Comparison of ENCODE assay signal across 8 cellular contexts in genomic region chr16:30068750-30069574, GRCh38. TPM values are rescaled to one million over a fixed set of nuclear protein-coding genes. Genes with fewer than 3 reads are reported as not detected.
A peak's percentile ranks its signal among the peaks of the same experiment; 100 is the strongest.
DNase-seq lines count a peak whose midpoint lies in the region; ATAC-seq lines count a peak whose summit lies in the region.

No MANE protein-coding gene starts in this region.

- peak overlapping the region; percentile 74 for H3K27ac Mint-ChIP-seq in activated CD8-positive, alpha-beta memory T cell treated with anti-CD3 and anti-CD28 coated beads, Interleukin-2, amount 10 ng/mL, durations not matched to agents 7 days and 5 days

- no peaks in the 10 kb centered on the region for H3K9me3 Mint-ChIP-seq in activated CD8-positive, alpha-beta memory T cell treated with anti-CD3 and anti-CD28 coated beads, Interleukin-2, amount 10 ng/mL, durations not matched to agents 7 days and 5 days (ENCODE audit: low read depth)

- DNase-seq in activated CD8-positive, alpha-beta memory T cell treated with anti-CD3 and anti-CD28 coated beads, Interleukin-2, amount 10 ng/mL, durations not matched to agents 7 days and 5 days, result peak; percentile 67
- no peak for DNase-seq in activated CD8-positive, alpha-beta memory T cell treated with anti-CD3 and anti-CD28 coated beads for 24 hours
- peak; percentile 56 to 70 for DNase-seq in activated CD4-positive, alpha-beta T cell treated with anti-CD3 and anti-CD28 coated beads for 4 hours
- peak; percentile 57 for DNase-seq in effector CD4-positive, alpha-beta T cell
- DNase-seq in skeletal muscle cell (ENCODE audit: low read depth), result no peak
- no peak for DNase-seq in amniotic stem cell (lab: John Stamatoyannopoulos, UW)

- ATAC-seq in activated CD8-positive, alpha-beta memory T cell treated with anti-CD3 and anti-CD28 coated beads, Interleukin-2, amount 10 ng/mL, durations not matched to agents 7 days and 5 days, result no peak
- ATAC-seq in HG02885 (IDR thresholded peaks at IDR 0.05; ENCODE audit: poor library complexity, unreplicated experiment), result no peak
- ATAC-seq in GM21737 (IDR thresholded peaks at IDR 0.05; ENCODE audit: unreplicated experiment), result no peak

- peak overlapping the region; percentile 50 for H3K4me3 Mint-ChIP-seq in activated CD8-positive, alpha-beta memory T cell treated with anti-CD3 and anti-CD28 coated beads, Interleukin-2, amount 10 ng/mL, durations not matched to agents 7 days and 5 days

- H3K27me3 Mint-ChIP-seq in activated CD8-positive, alpha-beta memory T cell treated with anti-CD3 and anti-CD28 coated beads, Interleukin-2, amount 10 ng/mL, durations not matched to agents 7 days and 5 days, result no peaks in the 10 kb centered on the region

- peak overlapping the region; percentile 24 for H3K4me3 ChIP-seq in skeletal muscle cell (ENCODE audit: low read depth, low read length)

- peaks cover 69% of the 10 kb centered on the region for H3K36me3 Mint-ChIP-seq in activated CD8-positive, alpha-beta memory T cell treated with anti-CD3 and anti-CD28 coated beads, Interleukin-2, amount 10 ng/mL, durations not matched to agents 7 days and 5 days

- H3K4me1 Mint-ChIP-seq in activated CD8-positive, alpha-beta memory T cell treated with anti-CD3 and anti-CD28 coated beads, Interleukin-2, amount 10 ng/mL, durations not matched to agents 7 days and 5 days, result peaks cover 44% of the 10 kb centered on the region

- CTCF ChIA-PET in activated CD8-positive, alpha-beta memory T cell treated with anti-CD3 and anti-CD28 coated beads, Interleukin-2, amount 10 ng/mL, durations not matched to agents 7 days and 5 days (lab: Charles Lee), result interaction anchor here (10.1 kb wide), 1 partner anchor 23 kb away, joined by 107 read pairs; the partner anchor contains the start of gene TBX6

RNA-seq across cellular contexts. Expression of gene ALDOA, which starts 3.4 kb away (rescaled TPM):
- total RNA-seq in activated CD8-positive, alpha-beta memory T cell treated with anti-CD3 and anti-CD28 coated beads, Interleukin-2, amount 10 ng/mL, durations not matched to agents 7 days and 5 days, result 1,000 to 10,000 TPM; 1,292 to 1,318 TPM

RNA-seq across cellular contexts. Expression of gene PPP4C, which starts 6.8 kb away (rescaled TPM):
- 100 to 1,000 TPM; 149 to 161 TPM for total RNA-seq in activated CD8-positive, alpha-beta memory T cell treated with anti-CD3 and anti-CD28 coated beads, Interleukin-2, amount 10 ng/mL, durations not matched to agents 7 days and 5 days

RNA-seq across cellular contexts. Expression of gene TBX6, which starts 22.8 kb away (rescaled TPM):
- total RNA-seq in activated CD8-positive, alpha-beta memory T cell treated with anti-CD3 and anti-CD28 coated beads, Interleukin-2, amount 10 ng/mL, durations not matched to agents 7 days and 5 days, result 1 to 10 TPM; 2.0 to 2.9 TPM

RNA-seq across cellular contexts. Expression of gene YPEL3, which starts 27.1 kb away (rescaled TPM):
- 10 to 100 TPM; 47.2 to 47.8 TPM for total RNA-seq in activated CD8-positive, alpha-beta memory T cell treated with anti-CD3 and anti-CD28 coated beads, Interleukin-2, amount 10 ng/mL, durations not matched to agents 7 days and 5 days

RNA-seq across cellular contexts. Expression of gene TLCD3B, which starts 37.9 kb away (rescaled TPM):
- 1 to 10 TPM; 1.6 to 6.5 TPM for total RNA-seq in activated CD8-positive, alpha-beta memory T cell treated with anti-CD3 and anti-CD28 coated beads, Interleukin-2, amount 10 ng/mL, durations not matched to agents 7 days and 5 days

Comparison
In these comparisons a context has a peak if more than half of its experiments do, and no peak if none do; other contexts are left out.
1. DNase-seq: peak in activated CD8-positive, alpha-beta memory T cell treated with anti-CD3 and anti-CD28 coated beads, Interleukin-2, amount 10 ng/mL, durations not matched to agents 7 days and 5 days (single experiment), activated CD4-positive, alpha-beta T cell treated with anti-CD3 and anti-CD28 coated beads for 4 hours (2 of 2) and effector CD4-positive, alpha-beta T cell (single experiment); none in activated CD8-positive, alpha-beta memory T cell treated with anti-CD3 and anti-CD28 coated beads for 24 hours (single experiment), skeletal muscle cell (single experiment) and amniotic stem cell (single experiment).